ENCODE assay signal across 30 cellular contexts in genomic region chr15:60536314-60536713, GRCh38. TPM values are rescaled to one million over a fixed set of nuclear protein-coding genes. Genes with fewer than 3 reads are reported as not detected.
A peak's percentile ranks its signal among the peaks of the same experiment; 100 is the strongest.
DNase-seq lines count a peak whose midpoint lies in the region; ATAC-seq, FAIRE-seq and TF ChIP-seq lines count a peak whose summit lies in the region.
"Had no signal": no experiment of that assay in that cellular context is flagged by ENCODE, and none has a peak within 500 bp of the region (broad histone marks: within the 10 kb centered on the region; RNA-seq: fewer than 3 reads in every experiment).

No MANE protein-coding gene starts in this region.

- POLR2A ChIA-PET in H1 (lab: Charles Lee; ENCODE audit: partially characterized antibody): interaction anchor here (0.5 kb wide), 1 partner anchor 41 kb away, joined by 3 read pairs; no protein-coding TSS in a partner anchor

- no peak overlapping the region for H3K23ac ChIP-seq in H1 (ENCODE audit: insufficient read length)

- TF ChIP-seq POLR2A in H1 (IDR thresholded peaks at IDR 0.05; ENCODE audit: control extremely low read depth in 1 of 2, low read depth in 2 of 2, low read length in 2 of 2) (no peak), uterus (IDR thresholded peaks at IDR 0.05) (no peak)

- H4K8ac ChIP-seq in H1 (ENCODE audit: extremely low read depth, insufficient read depth, low read length): no peak overlapping the region

- H4K20me1 ChIP-seq in H1 (replicated peaks in 1 of 2; ENCODE audit: control insufficient read depth in 1 of 2, insufficient read depth in 2 of 2, low read length in 2 of 2): peaks cover 0 to 3% of the 10 kb centered on the region in 2 experiments

- CTCF ChIA-PET in H1 (lab: Charles Lee; ENCODE audit: partially characterized antibody): interaction anchor here (0.6 to 1.5 kb wide), 8 partner anchors 16 to 380 kb away, joined by 3 to 4 read pairs (median 3); no protein-coding TSS in a partner anchor

- no peak overlapping the region for H2BK15ac ChIP-seq in H1 (ENCODE audit: low read length)

- H3K27me3 ChIP-seq in H1 (replicated peaks in 1 of 4; ENCODE audit: control insufficient read depth in 3 of 4, extremely low read depth in 1 of 4, insufficient read depth in 3 of 4, low read length in 3 of 4) (no peaks in the 10 kb centered on the region), foreskin keratinocyte (no peaks in the 10 kb centered on the region), uterus (no peaks in the 10 kb centered on the region)
- H3K27me3 ChIP-seq: BLaER1 treated with 17β-estradiol and CSF1 and Interleukin-3, amounts not matched to agents 10 nM and 100 nM; sigmoid colon; suprapubic skin; upper lobe of right lung had no signal

- no peak for TF ChIP-seq CTCF in D721Med (IDR thresholded peaks at IDR 0.05; ENCODE audit: insufficient read depth, missing control alignments)
- no peak for TF ChIP-seq CTCF in H1 (IDR thresholded peaks at IDR 0.05; ENCODE audit: control extremely low read depth in 1 of 3, insufficient read depth in 1 of 3, low read depth in 1 of 3, low read length in 3 of 3)
- no peak for TF ChIP-seq CTCF in foreskin keratinocyte (conservative IDR thresholded peaks at IDR 0.05)
- TF ChIP-seq CTCF in uterus (IDR thresholded peaks at IDR 0.05): no peak

- H2BK20ac ChIP-seq in H1 (ENCODE audit: low read length): no peak overlapping the region

- no peak overlapping the region for H4K5ac ChIP-seq in H1 (ENCODE audit: insufficient read length, low read depth, low read length)

- FAIRE-seq in D721Med (lab: Jason Lieb, UNC) (peak; percentile 80), H1 (lab: Jason Lieb, UNC) (no peak)
- FAIRE-seq: kidney had no signal

- no peak overlapping the region for H3K4ac ChIP-seq in H1 (replicated peaks; ENCODE audit: insufficient read length, low read depth, low read length)

- no peaks in the 10 kb centered on the region; the same call in 1 of the 2 replicates for H3K23me2 ChIP-seq in H1 (ENCODE audit: low read depth, low read length)

- H3K79me1 ChIP-seq in H1 (ENCODE audit: low read depth, low read length): no peaks in the 10 kb centered on the region

- H3K18ac ChIP-seq in H1 (ENCODE audit: extremely low read depth, low read length): no peak overlapping the region

- no peaks in the 10 kb centered on the region for H3K79me2 ChIP-seq in H1 (ENCODE audit: control insufficient read depth in 1 of 2, insufficient read depth in 2 of 2, low read length in 2 of 2)

- H2AK5ac ChIP-seq in H1 (ENCODE audit: low read depth, low read length): no peak overlapping the region

- H3K27ac ChIP-seq in H1 (ENCODE audit: low read depth, low read length): no peak overlapping the region
- no peak overlapping the region for H3K27ac ChIP-seq in foreskin keratinocyte
- no peak overlapping the region for H3K27ac ChIP-seq in uterus
- H3K27ac ChIP-seq: BLaER1 treated with 17β-estradiol and CSF1 and Interleukin-3, amounts not matched to agents 10 nM and 100 nM; sigmoid colon; suprapubic skin; upper lobe of right lung had no signal

- H2BK5ac ChIP-seq in H1 (ENCODE audit: low read depth, low read length): no peak overlapping the region

- 85% methylated on average over 2 of the region's 2 CpGs; no CpG with 5 or more reads in 1 of the 2 experiments for WGBS in H1 (ENCODE audit: extremely low coverage in 1 of 2, insufficient coverage in 1 of 2, insufficient read length in 1 of 2, insufficient replicate concordance in 2 of 2, low coverage in 1 of 2, low lambda C conversion rate in 2 of 2, missing lambda C conversion rate in 1 of 2), 2 experiments

- no peak for TF ChIP-seq EP300 in H1 (IDR thresholded peaks at IDR 0.05; ENCODE audit: borderline replicate concordance in 1 of 2, low read depth in 2 of 2, low read length in 2 of 2)

- H3K36me3 ChIP-seq in H1 (ENCODE audit: control insufficient read depth in 2 of 4, insufficient read depth in 4 of 4, low read length in 3 of 4): no peaks in the 10 kb centered on the region
- no peaks in the 10 kb centered on the region for H3K36me3 ChIP-seq in uterus
- H3K36me3 ChIP-seq: BLaER1 treated with 17β-estradiol and CSF1 and Interleukin-3, amounts not matched to agents 10 nM and 100 nM; sigmoid colon; suprapubic skin; upper lobe of right lung had no signal

- H3K56ac ChIP-seq in H1 (replicated peaks; ENCODE audit: insufficient read length, low read depth, low read length): no peak overlapping the region

- no peak overlapping the region for H4K91ac ChIP-seq in H1 (replicated peaks; ENCODE audit: insufficient read length, low read length)

- H3K4me2 ChIP-seq in H1 (ENCODE audit: insufficient read depth in 1 of 2, low read depth in 2 of 2, low read length in 2 of 2): no peak overlapping the region
- H3K4me2 ChIP-seq: BLaER1 treated with 17β-estradiol and CSF1 and Interleukin-3, amounts not matched to agents 10 nM and 100 nM had no signal

- TF ChIP-seq RAD21 in H1 (IDR thresholded peaks at IDR 0.05 in 1 of 2, conservative IDR thresholded peaks at IDR 0.05 in 1 of 2; ENCODE audit: low read depth in 2 of 2, low read length in 2 of 2): no peak

- H3K9me3 ChIP-seq in H1 (ENCODE audit: insufficient read depth in 2 of 2, low read depth in 1 of 2, low read length in 1 of 2) (no peaks in the 10 kb centered on the region), uterus (no peaks in the 10 kb centered on the region)
- H3K9me3 ChIP-seq: BLaER1 treated with 17β-estradiol and CSF1 and Interleukin-3, amounts not matched to agents 10 nM and 100 nM; sigmoid colon; suprapubic skin; upper lobe of right lung had no signal

- H3K4me1 ChIP-seq in H1 (replicated peaks in 1 of 4; ENCODE audit: control insufficient read depth in 3 of 4, insufficient read depth in 4 of 4, low read length in 3 of 4): peaks cover 0 to 6% (median 0%) of the 10 kb centered on the region in 4 experiments; a peak in 1 of 7 replicates
- H3K4me1 ChIP-seq in foreskin keratinocyte: no peaks in the 10 kb centered on the region
- H3K4me1 ChIP-seq in uterus: peaks cover 0 to 7% of the 10 kb centered on the region in 2 donors
- H3K4me1 ChIP-seq: upper lobe of right lung had no signal

- H3K9ac ChIP-seq in H1 (replicated peaks in 1 of 4; ENCODE audit: extremely low read depth in 1 of 4, low read depth in 3 of 4, low read length in 3 of 4): no peak overlapping the region
- H3K9ac ChIP-seq: BLaER1 treated with 17β-estradiol and CSF1 and Interleukin-3, amounts not matched to agents 10 nM and 100 nM had no signal

- H3K4me3 ChIP-seq in H1 (ENCODE audit: extremely low read depth in 1 of 4, insufficient read depth in 2 of 4, low read depth in 3 of 4, low read length in 4 of 4): no peak overlapping the region
- no peak overlapping the region for H3K4me3 ChIP-seq in uterus
- H3K4me3 ChIP-seq: BLaER1 treated with 17β-estradiol and CSF1 and Interleukin-3, amounts not matched to agents 10 nM and 100 nM; sigmoid colon; suprapubic skin; upper lobe of right lung had no signal

- no peak overlapping the region for H2AFZ ChIP-seq in H1 (ENCODE audit: low read length)

- H3K14ac ChIP-seq in H1 (ENCODE audit: insufficient read length): no peak overlapping the region

- no peak overlapping the region for H2BK120ac ChIP-seq in H1 (replicated peaks; ENCODE audit: low read depth, low read length)

- H2BK12ac ChIP-seq in H1 (ENCODE audit: low read depth, low read length): no peak overlapping the region

- no peak for ATAC-seq in foreskin keratinocyte
- no peak for ATAC-seq in GM18858 (IDR thresholded peaks at IDR 0.05; ENCODE audit: unreplicated experiment)
- ATAC-seq: Panc1; stimulated activated memory B cell treated with anti-CD40 and anti-IgM and Interleukin-4, amounts not matched to agents 10 μg/mL and 1 μg/mL and 100 μg/mL, for 72 hours; upper lobe of right lung had no signal

- intact Hi-C loops in uterus (cut with DNase I; ENCODE audit: low total_unique reads): no loop called here

- no peak for DNase-seq in D721Med (ENCODE audit: insufficient read length, low spot score)
- peak; percentile 76 for DNase-seq in NCI-H82 (lab: John Stamatoyannopoulos, UW)
- no peak for DNase-seq in H1 (ENCODE audit: low read depth in 1 of 2, low spot score in 2 of 2)
- peak; percentile 59 for DNase-seq in renal cortical epithelial cell (ENCODE audit: low read depth)
- no peak for DNase-seq in NCI-H774 (lab: John Stamatoyannopoulos, UW)
- DNase-seq in foreskin keratinocyte: no peak
- no peak for DNase-seq in uterus
- DNase-seq: activated CD4-positive, alpha-beta memory T cell treated with anti-CD3 and anti-CD28 coated beads for 36 hours; activated CD4-positive, CD25-positive, alpha-beta regulatory T cell treated with anti-CD3 and anti-CD28 coated beads, Interleukin-2, amount 50 U/mL, for 72 hours; Calu3; caudate nucleus; endodermal cell; head of caudate nucleus; kidney; midbrain; naive B cell; NCI-H1105 treated with DMSO at 0.1 percent for 48 hours; NCI-H1930; NCI-H2171 treated with DMSO at 0.1 percent for 48 hours; NCI-H524; nucleus accumbens; SHP77 treated with DMSO at 0.1 percent for 48 hours; sigmoid colon; stimulated activated CD4-positive, alpha-beta T cell treated with anti-CD3 and anti-CD28 coated beads, Interleukin-15, amount 100 ng/mL, for 24 hours; upper lobe of right lung had no signal

TF ChIP-seq in H1, 55 proteins besides CTCF, POLR2A, EP300 and RAD21:
- TF ChIP-seq SUZ12 (IDR thresholded peaks at IDR 0.05; ENCODE audit: low read length) (no peak), ZNF274 (IDR thresholded peaks at IDR 0.05; ENCODE audit: borderline replicate concordance, extremely low read depth, low read length) (no peak), CEBPB (IDR thresholded peaks at IDR 0.05; ENCODE audit: low read depth, low read length) (peak; percentile 54; the same call in 1 of the 2 replicates), BACH1 (IDR thresholded peaks at IDR 0.05; ENCODE audit: low read length) (no peak), TAF1 (IDR thresholded peaks at IDR 0.05; ENCODE audit: low read depth, low read length) (no peak), CBX8 (IDR thresholded peaks at IDR 0.05; ENCODE audit: borderline replicate concordance, low read depth, low read length) (no peak)

RNA-seq across cellular contexts. Expression of gene ICE2, which starts 57.4 kb away (rescaled TPM):
- 74.1 and 87.3 TPM in 2 replicates for total RNA-seq in H1 (2021; fragmentation: NEBNext Ultra II Directional; extraction: Animal tissue kit (Norgen Biotek cat#: 25700))
- polyA plus RNA-seq in H1 (2011; rRNA removed) (26.4 and 40.0 TPM in 2 replicates), foreskin keratinocyte (13.8 and 15.3 TPM in 2 replicates)
- 27.5 TPM for polyA plus RNA-seq in H1 (2011; cell fraction: cytosol; rRNA removed)
- 65.4 TPM for polyA plus RNA-seq in H1 (2011; cell fraction: nucleus; rRNA removed)
- polyA plus RNA-seq in H1 (2012, experiment 1 of 2): 32.1 to 61.5 TPM (median 39.4 TPM) in 4 replicates
- polyA plus RNA-seq in H1 (2012, experiment 2 of 2): 1.8 TPM
- 42.7 TPM for polyA plus RNA-seq in H1 (2013, experiment 1 of 2)
- 36.4 TPM for polyA plus RNA-seq in H1 (2013, experiment 2 of 2)
- 60.6 and 80.3 TPM in 2 replicates for polyA minus RNA-seq in H1 (2011; rRNA and poly(A)+ RNA removed)
- polyA minus RNA-seq in H1 (2011; cell fraction: cytosol; rRNA and poly(A)+ RNA removed): 38.4 TPM
- polyA minus RNA-seq in H1 (2011; cell fraction: nucleus; rRNA and poly(A)+ RNA removed): 152 TPM
- total RNA-seq in renal cortical epithelial cell (15.5 and 52.8 TPM in 2 replicates), foreskin keratinocyte (24.5 and 27.3 TPM in 2 replicates), uterus (10 to 100 TPM; 18.2 to 89.9 (median 43.7) TPM)

Comparison
In these comparisons a context has a peak if more than half of its experiments do, and no peak if none do; other contexts are left out.
1. DNase-seq: peak in NCI-H82 (single experiment) and renal cortical epithelial cell (single experiment); none in D721Med (single experiment), H1 (0 of 2), NCI-H774 (single experiment), foreskin keratinocyte (0 of 2) and uterus (0 of 2).